14 cellular contexts compared by ENCODE assay signal in genomic region chr11:30015725-30016449, GRCh38. TPM values are rescaled to one million over a fixed set of nuclear protein-coding genes. Genes with fewer than 3 reads are reported as not detected.
DNase-seq lines count a peak whose midpoint lies in the region; ATAC-seq and TF ChIP-seq lines count a peak whose summit lies in the region.
"Had no signal": no experiment of that assay in that cellular context is flagged by ENCODE, and none has a peak within 500 bp of the region (broad histone marks: within the 10 kb centered on the region; RNA-seq: fewer than 3 reads in every experiment).

No MANE protein-coding gene starts in this region.

- POLR2A ChIA-PET in IMR-90 (lab: Charles Lee; ENCODE audit: unreplicated experiment): no interaction called here

- CTCF ChIA-PET in IMR-90 (lab: Yijun Ruan, JAX): no interaction called here

- H2AFZ ChIP-seq in IMR-90 (replicated peaks; ENCODE audit: low read length, poor library complexity): peak overlapping the region; percentile 37

- no peak overlapping the region for H3K23ac ChIP-seq in IMR-90 (ENCODE audit: low read depth, low read length)

- H4K91ac ChIP-seq in IMR-90 (ENCODE audit: insufficient read depth, low read depth, low read length): no peak overlapping the region

- H2AK5ac ChIP-seq in IMR-90 (ENCODE audit: low read depth, low read length): no peak overlapping the region

- no peak overlapping the region for H3K4me2 ChIP-seq in IMR-90 (ENCODE audit: low read depth, low read length)

- no peak overlapping the region for H2BK120ac ChIP-seq in IMR-90 (ENCODE audit: low read depth, low read length)

- H3K79me1 ChIP-seq in IMR-90 (ENCODE audit: low read depth in 1 of 2, low read length in 2 of 2): no peaks in the 10 kb centered on the region

- no peak overlapping the region for H3K18ac ChIP-seq in IMR-90 (ENCODE audit: low read depth, low read length)

- TF ChIP-seq POLR2A in IMR-90 (IDR thresholded peaks at IDR 0.05; ENCODE audit: low read depth, low read length): no peak

- H3K27me3 ChIP-seq in IMR-90 (ENCODE audit: control insufficient read depth, insufficient read depth, low read length) (peaks cover 19% of the 10 kb centered on the region), iPS-18a (ENCODE audit: control insufficient read depth, insufficient read depth, low read length) (peaks cover 87% of the 10 kb centered on the region)

- no peak overlapping the region for H2AK9ac ChIP-seq in IMR-90 (replicated peaks; ENCODE audit: low read depth, low read length, poor library complexity)

- TF ChIP-seq RAD21 in IMR-90 (IDR thresholded peaks at IDR 0.05; ENCODE audit: low read length): no peak

- H3K27ac ChIP-seq in IMR-90 (ENCODE audit: insufficient read depth, low read length): no peak overlapping the region
- H3K27ac ChIP-seq in caudate nucleus (ENCODE audit: low read depth, low read length): peak overlapping the region; percentile 83
- H3K27ac ChIP-seq in iPS-18a (ENCODE audit: low read length): no peak overlapping the region
- peak overlapping the region; percentile 56 for H3K27ac ChIP-seq in temporal lobe (ENCODE audit: low read depth, low read length)
- H3K27ac ChIP-seq: C4-2B, neutrophil had no signal

- no peaks in the 10 kb centered on the region for H3K36me3 ChIP-seq in IMR-90 (ENCODE audit: control insufficient read depth, insufficient read depth, low read length)
- H3K36me3 ChIP-seq in iPS-18a (ENCODE audit: control insufficient read depth, low read depth, low read length): no peaks in the 10 kb centered on the region
- H3K36me3 ChIP-seq: neutrophil had no signal

- WGBS in IMR-90 (ENCODE audit: extremely low coverage in 2 of 2, insufficient read length in 1 of 2), 2 experiments: no CpG with 5 or more reads among the region's 33 CpGs

- in situ Hi-C loops in IMR-90 (cut with MboI; ENCODE audit: low sequenced_read_pairs): no loop called here

- H4K20me1 ChIP-seq in IMR-90 (ENCODE audit: insufficient read depth, low read length): no peaks in the 10 kb centered on the region

- H2BK5ac ChIP-seq in IMR-90 (ENCODE audit: low read depth, low read length, poor library complexity, severe bottlenecking): no peak overlapping the region

- H3K9ac ChIP-seq in IMR-90 (ENCODE audit: low read depth, low read length) (no peak overlapping the region), iPS-18a (ENCODE audit: low read length) (no peak overlapping the region)

- no peak overlapping the region for H3K14ac ChIP-seq in IMR-90 (replicated peaks; ENCODE audit: low read depth, low read length)

- H3K4me1 ChIP-seq in IMR-90 (ENCODE audit: control insufficient read depth, insufficient read depth, low read length) (no peaks in the 10 kb centered on the region), iPS-18a (ENCODE audit: control insufficient read depth, low read depth, low read length) (peaks cover 22% of the 10 kb centered on the region)

- no peak overlapping the region for H3K4ac ChIP-seq in IMR-90 (ENCODE audit: low read depth, low read length)

- no peak for TF ChIP-seq CTCF in IMR-90 (conservative IDR thresholded peaks at IDR 0.05; ENCODE audit: low read depth, low read length)

- BruUV-seq in IMR-90 (replicated peaks; lab: Mats Ljungman, UMichigan): no TSS peak

- H2BK20ac ChIP-seq in IMR-90 (ENCODE audit: low read depth, low read length): no peak overlapping the region

- H3K9me3 ChIP-seq in IMR-90 (ENCODE audit: control insufficient read depth, insufficient read depth, low read length) (no peaks in the 10 kb centered on the region; the same call in 1 of the 2 replicates), iPS-18a (ENCODE audit: control insufficient read depth, low read depth, low read length) (no peaks in the 10 kb centered on the region)
- H3K9me3 ChIP-seq: neutrophil had no signal

- H3K4me3 ChIP-seq in IMR-90 (ENCODE audit: insufficient read depth, low read depth, low read length) (no peak overlapping the region), iPS-18a (ENCODE audit: low read length) (peak overlapping the region; percentile 59)
- H3K4me3 ChIP-seq: K562 had no signal

- H3K56ac ChIP-seq in IMR-90 (ENCODE audit: extremely low read depth, insufficient read depth, low read length): no peak overlapping the region

- intact Hi-C loops in IMR-90 (cut with micrococcal nuclease): no loop called here
- intact Hi-C loops in sciatic nerve (cut with DNase I): no loop called here

- dilution Hi-C loops in IMR-90 (cut with HindIII; ENCODE audit: low sequenced_read_pairs, unreplicated experiment): no loop called here

- H4K8ac ChIP-seq in IMR-90 (ENCODE audit: low read depth in 2 of 2, low read length in 2 of 2): no peak overlapping the region

- DNase-seq in IMR-90 (no peak), caudate nucleus (lab: John Stamatoyannopoulos, UW) (peak in 6 of 61 donors; percentile 15 to 26 (median 18)), cerebellum (ENCODE audit: low spot score) (no peak), Ammon's horn (ENCODE audit: low spot score) (no peak), sciatic nerve (ENCODE audit: low spot score) (no peak)
- DNase-seq: activated CD8-positive, alpha-beta T cell treated with anti-CD3 and anti-CD28 coated beads, Interleukin-2, amount 10 ng/mL, durations not matched to agents 7 days and 5 days; DMS79; stimulated activated naive B cell treated with anti-CD40 and anti-IgM and Interleukin-4, amounts not matched to agents 10 μg/mL and 1 μg/mL and 100 μg/mL, for 72 hours had no signal

- no peak overlapping the region for H2BK15ac ChIP-seq in IMR-90 (ENCODE audit: low read depth, low read length)

- H4K5ac ChIP-seq in IMR-90 (ENCODE audit: low read depth, low read length): no peak overlapping the region

- H3K9me1 ChIP-seq in IMR-90 (ENCODE audit: insufficient read depth, low read length): no peaks in the 10 kb centered on the region

- ATAC-seq in IMR-90 (ENCODE audit: low read depth) (no peak), sciatic nerve (no peak)
- ATAC-seq: activated CD8-positive, alpha-beta T cell treated with anti-CD3 and anti-CD28 coated beads, Interleukin-2, amount 10 ng/mL, durations not matched to agents 7 days and 5 days; HCT116; stimulated activated naive B cell treated with anti-CD40 and anti-IgM and Interleukin-4, amounts not matched to agents 10 μg/mL and 1 μg/mL and 100 μg/mL, for 72 hours had no signal

TF ChIP-seq in IMR-90, 13 proteins besides CTCF, POLR2A, EP300 and RAD21:
- TF ChIP-seq NFE2L2 (IDR thresholded peaks at IDR 0.05; ENCODE audit: low read depth, low read length): no peak
- TF ChIP-seq FOS (IDR thresholded peaks at IDR 0.05; ENCODE audit: low read depth, low read length): no peak
- TF ChIP-seq RFX5 (IDR thresholded peaks at IDR 0.05; ENCODE audit: low read depth, low read length): no peak
- TF ChIP-seq BHLHE40 (IDR thresholded peaks at IDR 0.05; ENCODE audit: low read depth, low read length): no peak
- no peak for TF ChIP-seq CEBPB (IDR thresholded peaks at IDR 0.05; ENCODE audit: low read depth, low read length)
- TF ChIP-seq RCOR1 (IDR thresholded peaks at IDR 0.05; ENCODE audit: insufficient replicate concordance, low read length): no peak
- no peak for TF ChIP-seq USF2 (IDR thresholded peaks at IDR 0.05; ENCODE audit: low read depth, low read length)
- no peak for TF ChIP-seq ELK1 (IDR thresholded peaks at IDR 0.05; ENCODE audit: borderline replicate concordance, low read depth, low read length)
- TF ChIP-seq CHD1 (IDR thresholded peaks at IDR 0.05; ENCODE audit: low read depth, low read length): no peak
- no peak for TF ChIP-seq MXI1 (IDR thresholded peaks at IDR 0.05; ENCODE audit: borderline replicate concordance, low read depth, low read length)
- TF ChIP-seq MAFK (IDR thresholded peaks at IDR 0.05; ENCODE audit: low read depth, low read length): no peak
- TF ChIP-seq SMC3 (IDR thresholded peaks at IDR 0.05; ENCODE audit: low read depth, low read length): no peak
- TF ChIP-seq MAZ (IDR thresholded peaks at IDR 0.05; ENCODE audit: borderline replicate concordance, low read depth, low read length): no peak

RNA-seq across cellular contexts. Expression of gene KCNA4, which starts 0.9 kb away (rescaled TPM):
- total RNA-seq in IMR-90 (2012; rRNA removed) (not detected in 2 replicates), temporal lobe (4.7 TPM), cerebellum (4.6 TPM), sciatic nerve (0.36 TPM)
- polyA plus RNA-seq in IMR-90 (2012; rRNA removed): not detected in 2 replicates
- polyA plus RNA-seq in IMR-90 (2012; cell fraction: cytosol; rRNA removed): not detected in 2 replicates
- polyA plus RNA-seq in IMR-90 (2012; cell fraction: nucleus; rRNA removed; ENCODE audit: low replicate concordance): not detected in 2 replicates
- total RNA-seq: activated CD8-positive, alpha-beta T cell treated with anti-CD3 and anti-CD28 coated beads, Interleukin-2, amount 10 ng/mL, durations not matched to agents 7 days and 5 days; K562 had no signal
- polyA plus RNA-seq: K562 had no signal

Comparison
In these comparisons a context has a peak if more than half of its experiments do, and no peak if none do; other contexts are left out.
1. H3K27ac ChIP-seq: peak in caudate nucleus (single experiment) and temporal lobe (single experiment); none in IMR-90 (single experiment) and iPS-18a (single experiment).